In the genomic region with DNA sequence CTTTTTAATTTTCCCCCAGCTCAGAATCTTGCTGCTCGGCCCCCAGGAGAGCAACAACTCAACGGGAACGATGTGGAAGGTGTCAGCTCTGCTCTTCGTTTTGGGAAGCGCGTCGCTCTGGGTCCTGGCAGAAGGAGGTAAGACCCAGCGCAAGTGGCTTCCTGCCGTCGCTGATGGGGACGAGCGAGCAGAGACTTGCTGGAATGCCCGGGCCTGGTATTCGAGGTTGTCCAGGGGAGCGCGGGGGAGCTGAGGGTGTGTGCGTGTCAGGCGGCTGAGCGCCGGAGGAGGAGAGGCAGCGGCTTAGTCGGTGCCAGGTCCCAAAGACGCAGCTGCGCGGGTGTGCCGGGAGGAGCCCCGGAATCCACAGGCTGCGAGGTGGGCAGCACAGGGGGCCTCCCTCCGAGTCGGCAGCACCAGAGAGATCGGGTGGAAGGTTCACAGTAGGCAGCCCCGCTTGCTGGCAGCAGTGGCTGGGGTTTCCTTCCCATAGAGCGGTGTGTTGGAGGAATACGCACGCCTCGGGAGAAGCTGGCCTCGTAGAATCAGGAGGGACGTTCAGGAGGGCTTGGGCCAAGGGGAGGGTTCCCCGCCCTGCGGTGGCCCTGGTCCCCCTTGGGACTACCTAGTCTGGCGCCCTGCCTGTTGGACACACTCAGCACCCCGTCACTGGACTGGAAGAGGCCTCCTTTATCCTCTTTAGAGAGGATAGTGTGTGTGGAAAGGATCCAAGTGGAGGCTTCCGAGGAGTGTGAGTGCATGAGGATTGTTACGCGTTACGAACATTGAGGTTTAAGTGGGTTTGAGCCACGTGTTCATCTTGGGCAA, we compare ENCODE assay signal across 1 cellular context.
TF ChIP-seq lines count a peak whose summit lies in the region.

No MANE protein-coding gene starts in this region.

TF ChIP-seq in HEK293, 187 proteins besides CTCF, POLR2A, EP300 and RAD21 (continued from another document):
- TF ChIP-seq ZNF704 (tag by site-specific recombination; IDR thresholded peaks at IDR 0.05) (no peak), ZXDB (tag by site-specific recombination; IDR thresholded peaks at IDR 0.05) (0 out of 2 replicates have a peak, but pooled peaks have one; percentile 12), ZNF639 (tag by site-specific recombination; IDR thresholded peaks at IDR 0.05) (no peak), SP3 (tag by site-specific recombination; IDR thresholded peaks at IDR 0.05) (0 out of 2 replicates have a peak, but pooled peaks have one; percentile 16), ZNF768 (tag by site-specific recombination; IDR thresholded peaks at IDR 0.05) (no peak), ZNF701 (tag by site-specific recombination; IDR thresholded peaks at IDR 0.05) (no peak), ZFP69B (tag by site-specific recombination; IDR thresholded peaks at IDR 0.05) (no peak), OVOL3 (tag by site-specific recombination; IDR thresholded peaks at IDR 0.05) (no peak), ZNF548 (tag by site-specific recombination; IDR thresholded peaks at IDR 0.05) (no peak), ZNF707 (tag by site-specific recombination; IDR thresholded peaks at IDR 0.05) (no peak), ZNF175 (tag by site-specific recombination; IDR thresholded peaks at IDR 0.05) (no peak), ZNF670 (tag by site-specific recombination; IDR thresholded peaks at IDR 0.05; ENCODE audit: low read depth) (no peak), ZNF133 (tag by site-specific recombination; IDR thresholded peaks at IDR 0.05) (no peak), SP2 (tag by site-specific recombination; IDR thresholded peaks at IDR 0.05) (0 out of 2 replicates have a peak, but pooled peaks have one; percentile 3), ZNF146 (tag by site-specific recombination; IDR thresholded peaks at IDR 0.05) (no peak), ZNF24 (tag by site-specific recombination; IDR thresholded peaks at IDR 0.05) (no peak), ZNF521 (tag by site-specific recombination; IDR thresholded peaks at IDR 0.05) (no peak), ZNF555 (tag by site-specific recombination; conservative IDR thresholded peaks at IDR 0.05) (no peak), ZNF529 (tag by site-specific recombination; IDR thresholded peaks at IDR 0.05; ENCODE audit: insufficient replicate concordance) (no peak), BCL11B (tag by site-specific recombination; IDR thresholded peaks at IDR 0.05; ENCODE audit: low read depth) (no peak), KLF8 (tag by site-specific recombination; IDR thresholded peaks at IDR 0.05) (0 out of 2 replicates have a peak, but pooled peaks have one; percentile 1), ZBTB20 (tag by site-specific recombination; IDR thresholded peaks at IDR 0.05) (peak; percentile 95), OSR2 (tag by site-specific recombination; IDR thresholded peaks at IDR 0.05) (no peak), SCRT2 (tag by site-specific recombination; IDR thresholded peaks at IDR 0.05) (peak; percentile 81), ZNF324 (tag by site-specific recombination; IDR thresholded peaks at IDR 0.05) (0 out of 2 replicates have a peak, but pooled peaks have one; percentile 65), ZNF658 (tag by site-specific recombination; IDR thresholded peaks at IDR 0.05) (no peak)
- TF ChIP-seq, protein P1, sequence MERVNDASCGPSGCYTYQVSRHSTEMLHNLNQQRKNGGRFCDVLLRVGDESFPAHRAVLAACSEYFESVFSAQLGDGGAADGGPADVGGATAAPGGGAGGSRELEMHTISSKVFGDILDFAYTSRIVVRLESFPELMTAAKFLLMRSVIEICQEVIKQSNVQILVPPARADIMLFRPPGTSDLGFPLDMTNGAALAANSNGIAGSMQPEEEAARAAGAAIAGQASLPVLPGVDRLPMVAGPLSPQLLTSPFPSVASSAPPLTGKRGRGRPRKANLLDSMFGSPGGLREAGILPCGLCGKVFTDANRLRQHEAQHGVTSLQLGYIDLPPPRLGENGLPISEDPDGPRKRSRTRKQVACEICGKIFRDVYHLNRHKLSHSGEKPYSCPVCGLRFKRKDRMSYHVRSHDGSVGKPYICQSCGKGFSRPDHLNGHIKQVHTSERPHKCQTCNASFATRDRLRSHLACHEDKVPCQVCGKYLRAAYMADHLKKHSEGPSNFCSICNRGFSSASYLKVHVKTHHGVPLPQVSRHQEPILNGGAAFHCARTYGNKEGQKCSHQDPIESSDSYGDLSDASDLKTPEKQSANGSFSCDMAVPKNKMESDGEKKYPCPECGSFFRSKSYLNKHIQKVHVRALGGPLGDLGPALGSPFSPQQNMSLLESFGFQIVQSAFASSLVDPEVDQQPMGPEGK (tag by site-specific recombination; IDR thresholded peaks at IDR 0.05) = peak; percentile 7; the same call in 1 of the 2 replicates
